ENCODE assay signal across 10 cellular contexts in genomic region chr2:143083636-143084035, GRCh38. TPM values are rescaled to one million over a fixed set of nuclear protein-coding genes. Genes with fewer than 3 reads are reported as not detected.
DNase-seq lines count a peak whose midpoint lies in the region; ATAC-seq and TF ChIP-seq lines count a peak whose summit lies in the region.
"Had no signal": no experiment of that assay in that cellular context is flagged by ENCODE, and none has a peak within 500 bp of the region (broad histone marks: within the 10 kb centered on the region; RNA-seq: fewer than 3 reads in every experiment).

No MANE protein-coding gene starts in this region.

- H3K79me1 ChIP-seq in mesenchymal stem cell (replicated peaks; ENCODE audit: low read length, poor library complexity, severe bottlenecking) = no peaks in the 10 kb centered on the region

- ATAC-seq in HG03097 (IDR thresholded peaks at IDR 0.05; ENCODE audit: low FRiP score, unreplicated experiment) (peak; percentile 40), GM18909 (IDR thresholded peaks at IDR 0.05; ENCODE audit: poor library complexity, unreplicated experiment) (no peak), HG02588 (IDR thresholded peaks at IDR 0.05; ENCODE audit: unreplicated experiment) (no peak)

- H3K4me1 ChIP-seq in mesenchymal stem cell (ENCODE audit: control insufficient read depth, insufficient read depth, low read depth, low read length) = peaks cover 2% of the 10 kb centered on the region

- H3K27me3 Mint-ChIP-seq in activated CD4-positive, alpha-beta memory T cell treated with anti-CD3 and anti-CD28 coated beads, Interleukin-2, amount 10 ng/mL, durations not matched to agents 7 days and 5 days = no peaks in the 10 kb centered on the region
- H3K27me3 Mint-ChIP-seq in type B pancreatic cell = no peaks in the 10 kb centered on the region

- no peak for TF ChIP-seq CTCF in type B pancreatic cell (conservative IDR thresholded peaks at IDR 0.05)

- H4K8ac ChIP-seq in mesenchymal stem cell (ENCODE audit: low read length) = no peak overlapping the region

- H3K27ac ChIP-seq in mesenchymal stem cell (ENCODE audit: low read length, poor library complexity, severe bottlenecking) = no peak overlapping the region
- H3K27ac ChIP-seq: KMS-11 had no signal

- no peak overlapping the region for H2BK15ac ChIP-seq in mesenchymal stem cell (ENCODE audit: low read depth, poor library complexity, severe bottlenecking)

- no peak overlapping the region for H2BK120ac ChIP-seq in mesenchymal stem cell (ENCODE audit: low read depth, low read length)

- no peak overlapping the region for H3K4ac ChIP-seq in mesenchymal stem cell (ENCODE audit: low read depth in 1 of 2, low read length in 2 of 2)

- no peak overlapping the region for H4K91ac ChIP-seq in mesenchymal stem cell (ENCODE audit: low read length)

- H3K4me3 Mint-ChIP-seq in activated CD4-positive, alpha-beta memory T cell treated with anti-CD3 and anti-CD28 coated beads, Interleukin-2, amount 10 ng/mL, durations not matched to agents 7 days and 5 days = peak overlapping the region; percentile 29
- H3K4me3 Mint-ChIP-seq in type B pancreatic cell = no peak overlapping the region

- in situ Hi-C loops in Caki2 (cut with HindIII; ENCODE audit: low pct_unique_long_range_greater_than_20kb, low sequenced_read_pairs) = no loop called here

- H3K4me1 Mint-ChIP-seq in activated CD4-positive, alpha-beta memory T cell treated with anti-CD3 and anti-CD28 coated beads, Interleukin-2, amount 10 ng/mL, durations not matched to agents 7 days and 5 days = peaks cover 37% of the 10 kb centered on the region
- no peaks in the 10 kb centered on the region for H3K4me1 Mint-ChIP-seq in type B pancreatic cell (ENCODE audit: unreplicated experiment)

- DNase-seq in Caki2 (ENCODE audit: low read depth) = peak; percentile 14
- DNase-seq in activated CD4-positive, alpha-beta memory T cell treated with anti-CD3 and anti-CD28 coated beads, Interleukin-2, amount 10 ng/mL, durations not matched to agents 7 days and 5 days = no peak
- peak; percentile 88 for DNase-seq in mesenchymal stem cell
- DNase-seq in NCI-H510A treated with DMSO at 0.1 percent for 48 hours (lab: John Stamatoyannopoulos, UW) = no peak
- no peak for DNase-seq in type B pancreatic cell (ENCODE audit: extremely low spot score, unreplicated experiment)
- DNase-seq: hippocampal formation had no signal

- no peaks in the 10 kb centered on the region for H3K27me3 ChIP-seq in mesenchymal stem cell (ENCODE audit: control insufficient read depth in 1 of 2, insufficient read depth in 1 of 2, low read length in 2 of 2)

- 0% methylated on average over 2 of the region's 2 CpGs for WGBS in mesenchymal stem cell

- no peak overlapping the region for H3K14ac ChIP-seq in mesenchymal stem cell (ENCODE audit: low read length in 2 of 2)

- no peak overlapping the region for H2AFZ ChIP-seq in mesenchymal stem cell (ENCODE audit: low read depth, low read length)

- no peaks in the 10 kb centered on the region for H3K36me3 Mint-ChIP-seq in activated CD4-positive, alpha-beta memory T cell treated with anti-CD3 and anti-CD28 coated beads, Interleukin-2, amount 10 ng/mL, durations not matched to agents 7 days and 5 days (ENCODE audit: low read depth)
- no peaks in the 10 kb centered on the region for H3K36me3 Mint-ChIP-seq in type B pancreatic cell

- H3K18ac ChIP-seq in mesenchymal stem cell (ENCODE audit: low read depth in 1 of 2, low read length in 2 of 2) = peak overlapping the region in 1 of 2 experiments; percentile 59

- no peak overlapping the region for H2AK5ac ChIP-seq in mesenchymal stem cell (ENCODE audit: low read length, severe bottlenecking)

- no peaks in the 10 kb centered on the region for H3K9me3 Mint-ChIP-seq in activated CD4-positive, alpha-beta memory T cell treated with anti-CD3 and anti-CD28 coated beads, Interleukin-2, amount 10 ng/mL, durations not matched to agents 7 days and 5 days
- no peaks in the 10 kb centered on the region for H3K9me3 Mint-ChIP-seq in type B pancreatic cell

- H3K23ac ChIP-seq in mesenchymal stem cell (ENCODE audit: low read length in 2 of 2) = no peak overlapping the region

- peak overlapping the region; percentile 58 for H3K27ac Mint-ChIP-seq in activated CD4-positive, alpha-beta memory T cell treated with anti-CD3 and anti-CD28 coated beads, Interleukin-2, amount 10 ng/mL, durations not matched to agents 7 days and 5 days
- H3K27ac Mint-ChIP-seq in type B pancreatic cell = no peak overlapping the region

- H2BK12ac ChIP-seq in mesenchymal stem cell (ENCODE audit: low read length in 2 of 2) = no peak overlapping the region

- POLR2A ChIA-PET in activated CD4-positive, alpha-beta memory T cell treated with anti-CD3 and anti-CD28 coated beads, Interleukin-2, amount 10 ng/mL, durations not matched to agents 7 days and 5 days (lab: Charles Lee) = interaction anchor here (1.5 to 2.6 kb wide), 2 partner anchors 45 to 178 kb away, joined by 5 to 10 read pairs; no protein-coding TSS in a partner anchor

- peak overlapping the region in 1 of 2 experiments; percentile 47 for H3K4me3 ChIP-seq in mesenchymal stem cell (ENCODE audit: insufficient read depth in 1 of 2, low read depth in 1 of 2, low read length in 2 of 2)

- H3K9ac ChIP-seq in mesenchymal stem cell (ENCODE audit: low read length) = no peak overlapping the region
- H3K9ac ChIP-seq: KMS-11 had no signal

- peak overlapping the region; percentile 47 for H3K4me2 ChIP-seq in mesenchymal stem cell (ENCODE audit: low read length, poor library complexity, severe bottlenecking)
- H3K4me2 ChIP-seq: KMS-11 had no signal

- no peaks in the 10 kb centered on the region for H3K9me3 ChIP-seq in mesenchymal stem cell (ENCODE audit: control insufficient read depth, low read length)

- CTCF ChIA-PET in activated CD4-positive, alpha-beta memory T cell treated with anti-CD3 and anti-CD28 coated beads, Interleukin-2, amount 10 ng/mL, durations not matched to agents 7 days and 5 days (lab: Charles Lee) = interaction anchor here (0.7 to 1.9 kb wide), 3 partner anchors 8 to 176 kb away, joined by 4 to 8 read pairs (median 6); no protein-coding TSS in a partner anchor

- no peak overlapping the region for H2BK5ac ChIP-seq in mesenchymal stem cell (ENCODE audit: low read depth, low read length, poor library complexity, severe bottlenecking)

- H3K36me3 ChIP-seq in mesenchymal stem cell (ENCODE audit: control insufficient read depth in 1 of 2, insufficient read depth in 2 of 2, low read depth in 1 of 2, low read length in 2 of 2) = no peaks in the 10 kb centered on the region

RNA-seq across cellular contexts. Expression of gene ARHGAP15, which starts 45.6 kb away (rescaled TPM):
- not detected in 2 replicates for total RNA-seq in Caki2 (2014; rRNA removed; shearing (Covaris generic); ENCODE audit: low replicate concordance)
- 100 to 1,000 TPM; 167 TPM for total RNA-seq in activated CD4-positive, alpha-beta memory T cell treated with anti-CD3 and anti-CD28 coated beads, Interleukin-2, amount 10 ng/mL, durations not matched to agents 7 days and 5 days
- 0.14 TPM for polyA plus RNA-seq in mesenchymal stem cell (2013, experiment 1 of 2)
- 0.18 TPM for polyA plus RNA-seq in mesenchymal stem cell (2013, experiment 2 of 2)
- not detected in 2 replicates for total RNA-seq in type B pancreatic cell (ENCODE audit: low replicate concordance)

Comparison
In these comparisons a context has a peak if more than half of its experiments do, and no peak if none do; other contexts are left out.
1. DNase-seq: peak in Caki2 (single experiment) and mesenchymal stem cell (single experiment); none in activated CD4-positive, alpha-beta memory T cell treated with anti-CD3 and anti-CD28 coated beads, Interleukin-2, amount 10 ng/mL, durations not matched to agents 7 days and 5 days (single experiment), NCI-H510A treated with DMSO at 0.1 percent for 48 hours (single experiment) and type B pancreatic cell (single experiment).
2. RNA of gene ARHGAP15, which starts 45.6 kb away (total RNA-seq): 167 TPM in activated CD4-positive, alpha-beta memory T cell treated with anti-CD3 and anti-CD28 coated beads, Interleukin-2, amount 10 ng/mL, durations not matched to agents 7 days and 5 days; not detected in type B pancreatic cell and not detected in Caki2; every median in the first group is over 100 times any median in the second.